In the genomic region with DNA sequence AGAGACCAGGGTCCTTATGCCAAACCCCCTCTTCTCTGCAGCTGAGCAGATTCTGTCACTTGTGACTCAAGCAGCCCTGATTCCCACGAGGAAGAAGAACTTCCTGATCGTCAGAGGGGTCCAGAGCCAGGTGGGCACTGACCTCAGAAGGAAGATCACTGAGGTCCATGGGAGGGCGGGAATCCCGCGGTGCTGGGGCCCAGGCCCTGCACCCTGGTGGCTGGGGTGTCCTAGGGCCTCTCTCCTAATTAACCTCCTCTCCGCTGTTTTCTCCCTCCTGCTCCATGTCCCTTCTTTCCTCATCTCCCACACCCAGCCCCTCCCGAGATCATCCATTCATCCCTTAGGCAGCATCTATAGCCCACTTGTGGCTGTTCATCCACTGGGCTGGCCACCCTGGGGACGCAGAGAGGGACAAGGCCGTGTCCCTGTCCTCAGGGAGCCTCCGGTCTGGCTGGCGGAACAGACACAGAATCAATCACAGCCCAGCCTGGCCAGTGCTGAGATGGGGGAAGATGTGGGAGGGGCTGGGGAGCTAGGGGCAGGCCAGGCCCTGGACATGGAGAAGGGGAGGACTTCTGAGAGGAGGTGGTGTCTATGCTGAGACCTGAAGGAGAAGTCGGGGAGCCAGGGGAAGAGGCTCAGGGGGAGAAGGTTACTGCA, we compare ENCODE assay signal across 15 cellular contexts.
"Had no signal": no experiment of that assay in that cellular context is flagged by ENCODE, and none has a peak within 500 bp of the region (broad histone marks: within the 10 kb centered on the region; RNA-seq: fewer than 3 reads in every experiment).

No MANE protein-coding gene starts in this region.

- H3K27me3 ChIP-seq: right atrium auricular region had no signal

- H3K9me3 ChIP-seq: breast epithelium, left ventricle myocardium inferior, right atrium auricular region had no signal

- H3K36me3 ChIP-seq: breast epithelium, left ventricle myocardium inferior, right atrium auricular region had no signal

- DNase-seq: activated CD4-positive, alpha-beta T cell treated with anti-CD3 and anti-CD28 coated beads for 4 hours; activated CD8-positive, alpha-beta memory T cell treated with anti-CD3 and anti-CD28 coated beads, Interleukin-2, amount 50 U/mL, for 4 hours; activated gamma-delta T cell treated with Interleukin-2 at 50 U/mL for 16 hours; cerebellar nuclear complex; stimulated activated naive B cell treated with anti-CD40 and anti-IgM and Interleukin-4, amounts not matched to agents 10 μg/mL and 1 μg/mL and 100 μg/mL, for 72 hours had no signal

- H3K36me3 Mint-ChIP-seq: activated naive CD8-positive, alpha-beta T cell treated with anti-CD3 and anti-CD28 coated beads for 36 hours; naive thymus-derived CD8-positive, alpha-beta T cell; type B pancreatic cell had no signal

- H3K4me3 ChIP-seq: left ventricle myocardium inferior, skin epidermis had no signal

- H3K4me1 Mint-ChIP-seq: activated naive CD8-positive, alpha-beta T cell treated with anti-CD3 and anti-CD28 coated beads for 36 hours; stimulated activated naive B cell treated with anti-CD40 and anti-IgM and Interleukin-4, amounts not matched to agents 10 μg/mL and 1 μg/mL and 100 μg/mL, for 72 hours had no signal

- H3K4me3 Mint-ChIP-seq: activated CD8-positive, alpha-beta T cell treated with anti-CD3 and anti-CD28 coated beads for 36 hours; activated naive CD8-positive, alpha-beta T cell treated with anti-CD3 and anti-CD28 coated beads for 36 hours; activated T-cell treated with anti-CD3 and anti-CD28 coated beads, Interleukin-2, amount 50 U/mL, for 72 hours; naive thymus-derived CD8-positive, alpha-beta T cell; stimulated activated naive B cell treated with anti-CD40 and anti-IgM and Interleukin-4, amounts not matched to agents 10 μg/mL and 1 μg/mL and 100 μg/mL, for 72 hours; type B pancreatic cell had no signal

- H3K27ac Mint-ChIP-seq: activated CD8-positive, alpha-beta T cell treated with anti-CD3 and anti-CD28 coated beads for 36 hours; activated naive CD8-positive, alpha-beta T cell treated with anti-CD3 and anti-CD28 coated beads for 36 hours; activated T-cell treated with anti-CD3 and anti-CD28 coated beads, Interleukin-2, amount 50 U/mL, for 72 hours; naive thymus-derived CD8-positive, alpha-beta T cell; progenitor cell of endocrine pancreas; stimulated activated naive B cell treated with anti-CD40 and anti-IgM and Interleukin-4, amounts not matched to agents 10 μg/mL and 1 μg/mL and 100 μg/mL, for 72 hours; type B pancreatic cell had no signal

- ATAC-seq: activated CD8-positive, alpha-beta T cell treated with anti-CD3 and anti-CD28 coated beads for 36 hours; naive thymus-derived CD8-positive, alpha-beta T cell had no signal

- H3K9me3 Mint-ChIP-seq: activated CD8-positive, alpha-beta T cell treated with anti-CD3 and anti-CD28 coated beads for 36 hours; activated naive CD8-positive, alpha-beta T cell treated with anti-CD3 and anti-CD28 coated beads for 36 hours; activated T-cell treated with anti-CD3 and anti-CD28 coated beads, Interleukin-2, amount 50 U/mL, for 72 hours; stimulated activated naive B cell treated with anti-CD40 and anti-IgM and Interleukin-4, amounts not matched to agents 10 μg/mL and 1 μg/mL and 100 μg/mL, for 72 hours; type B pancreatic cell had no signal
